ENCODE assay signal across 10 cellular contexts in the genomic region with DNA sequence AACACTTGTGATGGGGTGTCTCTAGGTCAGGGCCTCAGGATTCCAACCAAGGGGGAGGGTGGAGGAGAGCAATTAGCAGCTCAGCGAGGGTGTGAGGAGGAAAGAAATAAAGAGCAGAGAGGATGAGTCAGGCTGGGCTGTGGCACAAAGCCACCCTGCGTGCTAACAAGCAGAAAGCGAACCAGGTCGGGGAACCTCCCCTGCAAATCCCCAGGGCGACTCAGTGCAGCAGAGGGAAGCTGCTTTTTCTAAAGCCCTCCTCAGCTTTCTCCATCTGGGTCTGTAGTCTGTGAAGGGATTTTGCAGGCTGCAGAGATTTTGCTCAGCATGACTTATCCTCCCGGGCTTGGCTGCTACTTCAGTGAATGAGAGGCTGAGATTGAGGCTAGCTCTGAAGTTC. TPM values are rescaled to one million over a fixed set of nuclear protein-coding genes. Genes with fewer than 3 reads are reported as not detected.
DNase-seq lines count a peak whose midpoint lies in the region; ATAC-seq and TF ChIP-seq lines count a peak whose summit lies in the region.
"Had no signal": no experiment of that assay in that cellular context is flagged by ENCODE, and none has a peak within 500 bp of the region (broad histone marks: within the 10 kb centered on the region; RNA-seq: fewer than 3 reads in every experiment).

No MANE protein-coding gene starts in this region.

- TF ChIP-seq POLR2A in uterus (IDR thresholded peaks at IDR 0.05): no peak

- H3K36me3 Mint-ChIP-seq in activated T-cell treated with anti-CD3 and anti-CD28 coated beads, Interleukin-2, amount 50 U/mL, for 72 hours (ENCODE audit: insufficient read depth in 2 of 2): peaks cover 0 to 1% of the 10 kb centered on the region in 2 donors
- no peaks in the 10 kb centered on the region for H3K36me3 Mint-ChIP-seq in activated T-cell treated with anti-CD3 and anti-CD28 coated beads, Interleukin-2, amount 50 U/mL, for 24 hours (ENCODE audit: low read depth)

- H3K9me3 ChIP-seq in RWPE2 (ENCODE audit: severe bottlenecking) (no peaks in the 10 kb centered on the region), uterus (no peaks in the 10 kb centered on the region), upper lobe of right lung (no peaks in the 10 kb centered on the region)

- TF ChIP-seq CTCF in RWPE2 (IDR thresholded peaks at IDR 0.05; ENCODE audit: poor library complexity, severe bottlenecking) (no peak), uterus (IDR thresholded peaks at IDR 0.05) (no peak), upper lobe of right lung (IDR thresholded peaks at IDR 0.05) (no peak)

- H3K9me3 Mint-ChIP-seq in activated T-cell treated with anti-CD3 and anti-CD28 coated beads, Interleukin-2, amount 50 U/mL, for 72 hours: no peaks in the 10 kb centered on the region
- no peaks in the 10 kb centered on the region for H3K9me3 Mint-ChIP-seq in activated T-cell treated with anti-CD3 and anti-CD28 coated beads, Interleukin-2, amount 50 U/mL, for 24 hours

- H3K27ac ChIP-seq in RWPE2 (ENCODE audit: poor library complexity, severe bottlenecking): no peak overlapping the region
- peak overlapping the region; percentile 36 to 64 for H3K27ac ChIP-seq in uterus
- H3K27ac ChIP-seq in upper lobe of right lung: no peak overlapping the region

- intact Hi-C loops in uterus (cut with DNase I; ENCODE audit: low total_unique reads) (no loop called here), upper lobe of right lung (cut with DNase I) (no loop called here)

- DNase-seq in activated T-cell treated with anti-CD3 and anti-CD28 coated beads, Interleukin-2, amount 50 U/mL, for 72 hours: peak in 1 of 2 donors; percentile 45
- no peak for DNase-seq in activated T-cell treated with anti-CD3 and anti-CD28 coated beads, Interleukin-2, amount 50 U/mL, for 24 hours
- DNase-seq in RWPE2 (ENCODE audit: low spot score): peak; percentile 82
- peak; percentile 87 for DNase-seq in iPS-NIHi7 (ENCODE audit: extremely low spot score)
- DNase-seq in uterus: peak; percentile 58 to 76
- no peak for DNase-seq in upper lobe of right lung
- DNase-seq in HuH-7 (ENCODE audit: low spot score): no peak
- no peak for DNase-seq in AG08396 (ENCODE audit: low spot score)
- DNase-seq: activated CD4-positive, alpha-beta T cell treated with anti-CD3 and anti-CD28 coated beads for 4 hours had no signal

- ATAC-seq in activated T-cell treated with anti-CD3 and anti-CD28 coated beads, Interleukin-2, amount 50 U/mL, for 72 hours (replicated peaks in 1 of 2): peak; percentile 50 to 90
- ATAC-seq in RWPE2 (ENCODE audit: low read depth): peak; percentile 40
- no peak for ATAC-seq in upper lobe of right lung

- no peak overlapping the region for H3K4me3 ChIP-seq in RWPE2 (ENCODE audit: severe bottlenecking)
- H3K4me3 ChIP-seq in uterus: no peak overlapping the region
- no peak overlapping the region for H3K4me3 ChIP-seq in upper lobe of right lung

- peaks cover 5% of the 10 kb centered on the region for H3K4me1 Mint-ChIP-seq in activated T-cell treated with anti-CD3 and anti-CD28 coated beads, Interleukin-2, amount 50 U/mL, for 72 hours (ENCODE audit: low read depth)
- no peaks in the 10 kb centered on the region for H3K4me1 Mint-ChIP-seq in activated T-cell treated with anti-CD3 and anti-CD28 coated beads, Interleukin-2, amount 50 U/mL, for 24 hours (ENCODE audit: low read depth)
- H3K4me1 Mint-ChIP-seq: B cell had no signal

- H3K4me3 Mint-ChIP-seq in activated T-cell treated with anti-CD3 and anti-CD28 coated beads, Interleukin-2, amount 50 U/mL, for 72 hours: no peak overlapping the region
- no peak overlapping the region for H3K4me3 Mint-ChIP-seq in activated T-cell treated with anti-CD3 and anti-CD28 coated beads, Interleukin-2, amount 50 U/mL, for 24 hours
- H3K4me3 Mint-ChIP-seq: B cell had no signal

- H3K36me3 ChIP-seq in RWPE2 (ENCODE audit: low read depth): no peaks in the 10 kb centered on the region
- no peaks in the 10 kb centered on the region for H3K36me3 ChIP-seq in uterus
- H3K36me3 ChIP-seq in upper lobe of right lung: no peaks in the 10 kb centered on the region

- no peak overlapping the region for H3K27ac Mint-ChIP-seq in activated T-cell treated with anti-CD3 and anti-CD28 coated beads, Interleukin-2, amount 50 U/mL, for 72 hours
- H3K27ac Mint-ChIP-seq in activated T-cell treated with anti-CD3 and anti-CD28 coated beads, Interleukin-2, amount 50 U/mL, for 24 hours: no peak overlapping the region
- H3K27ac Mint-ChIP-seq: B cell had no signal

- H3K27me3 Mint-ChIP-seq in activated T-cell treated with anti-CD3 and anti-CD28 coated beads, Interleukin-2, amount 50 U/mL, for 72 hours (ENCODE audit: low read depth): peaks cover 71% of the 10 kb centered on the region
- peaks cover 70% of the 10 kb centered on the region for H3K27me3 Mint-ChIP-seq in activated T-cell treated with anti-CD3 and anti-CD28 coated beads, Interleukin-2, amount 50 U/mL, for 24 hours

- H3K4me1 ChIP-seq in RWPE2 (ENCODE audit: insufficient read depth, poor library complexity, severe bottlenecking): peaks cover 17% of the 10 kb centered on the region
- no peaks in the 10 kb centered on the region for H3K4me1 ChIP-seq in uterus
- no peaks in the 10 kb centered on the region for H3K4me1 ChIP-seq in upper lobe of right lung

- H3K27me3 ChIP-seq in RWPE2 (ENCODE audit: insufficient read depth, poor library complexity, severe bottlenecking): peaks cover 22% of the 10 kb centered on the region
- H3K27me3 ChIP-seq in uterus: no peaks in the 10 kb centered on the region
- peaks cover 12% of the 10 kb centered on the region for H3K27me3 ChIP-seq in upper lobe of right lung

RNA-seq across cellular contexts. Expression of a gene that starts 6.6 kb away (rescaled TPM):
- total RNA-seq in activated T-cell treated with anti-CD3 and anti-CD28 coated beads, Interleukin-2, amount 50 U/mL, for 72 hours: not detected
- total RNA-seq in uterus (not detected), upper lobe of right lung (not detected)
- total RNA-seq: B cell had no signal

RNA-seq across cellular contexts. Expression of a gene that starts 28.0 kb away (rescaled TPM):
- total RNA-seq in activated T-cell treated with anti-CD3 and anti-CD28 coated beads, Interleukin-2, amount 50 U/mL, for 72 hours: 10 to 100 TPM; 47.6 to 54.2 TPM
- total RNA-seq in uterus (10 to 100 TPM; 23.4 to 72.0 (median 36.0) TPM), upper lobe of right lung (14.9 TPM)

RNA-seq across cellular contexts. Expression of a gene that starts 56.6 kb away (rescaled TPM):
- under 1 TPM; 0.31 to 0.39 TPM for total RNA-seq in activated T-cell treated with anti-CD3 and anti-CD28 coated beads, Interleukin-2, amount 50 U/mL, for 72 hours
- total RNA-seq in uterus (10 to 100 TPM in 1 of 4 donors, under 1 TPM in 3; under 0.01 to 13.3 (median 0.36) TPM), upper lobe of right lung (1.2 TPM)
- total RNA-seq: B cell had no signal

Comparison
In these comparisons a context has a peak if more than half of its experiments do, and no peak if none do; other contexts are left out.
1. DNase-seq: peak in RWPE2 (single experiment), iPS-NIHi7 (single experiment) and uterus (2 of 2); none in activated T-cell treated with anti-CD3 and anti-CD28 coated beads, Interleukin-2, amount 50 U/mL, for 24 hours (single experiment), upper lobe of right lung (single experiment), HuH-7 (single experiment) and AG08396 (single experiment).
2. H3K27ac ChIP-seq: peak in uterus (2 of 2); none in RWPE2 (single experiment) and upper lobe of right lung (single experiment).